ENCODE assay signal across 9 cellular contexts in genomic region chr1:227786673-227787512, GRCh38. TPM values are rescaled to one million over a fixed set of nuclear protein-coding genes. Genes with fewer than 3 reads are reported as not detected.
A peak's percentile ranks its signal among the peaks of the same experiment; 100 is the strongest.
DNase-seq lines count a peak whose midpoint lies in the region; ATAC-seq, FAIRE-seq and TF ChIP-seq lines count a peak whose summit lies in the region.
"Had no signal": no experiment of that assay in that cellular context is flagged by ENCODE, and none has a peak within 500 bp of the region (broad histone marks: within the 10 kb centered on the region; RNA-seq: fewer than 3 reads in every experiment).

No MANE protein-coding gene starts in this region.

- intact Hi-C loops in HepG2 (cut with micrococcal nuclease; ENCODE audit: unreplicated experiment) (no loop called here), thyroid gland (cut with DNase I) (no loop called here)

- H3K4me1 ChIP-seq in HepG2 (ENCODE audit: insufficient read depth, low read length) = peaks cover 24% of the 10 kb centered on the region
- H3K4me1 ChIP-seq in thyroid gland = peaks cover 19 to 22% of the 10 kb centered on the region in 2 donors

- ATAC-seq in HG03159 (IDR thresholded peaks at IDR 0.05; ENCODE audit: unreplicated experiment) (peak; percentile 3), HepG2 (peak; percentile 35), HG03457 (IDR thresholded peaks at IDR 0.05; ENCODE audit: unreplicated experiment) (no peak)

- 70% methylated on average over 23 of the region's 45 CpGs for WGBS in HepG2 (ENCODE audit: low lambda C conversion rate)
- 26 to 43% methylated on average over 22 to 41 of the region's 45 CpGs for WGBS in thyroid gland, 2 donors

- TF ChIP-seq POLR2A in HepG2 (IDR thresholded peaks at IDR 0.05; ENCODE audit: insufficient read depth in 1 of 2, low read depth in 2 of 2, low read length in 2 of 2) = no peak
- no peak for TF ChIP-seq POLR2A in thyroid gland (IDR thresholded peaks at IDR 0.05)

- peak overlapping the region; percentile 98 for H3K4me2 ChIP-seq in HepG2 (ENCODE audit: low read depth, low read length)

- CTCF ChIA-PET in HepG2 (lab: Yijun Ruan, JAX; ENCODE audit: low intra/inter-chr PET ratio, low total read pairs) = no interaction called here

- no peaks in the 10 kb centered on the region for H3K79me2 ChIP-seq in HepG2 (ENCODE audit: insufficient read depth, low read length)

- no peak for TF ChIP-seq RAD21 in HepG2 (CRISPR knock-in tag; IDR thresholded peaks at IDR 0.05)

- POLR2A ChIA-PET in HepG2 (lab: Yijun Ruan, JAX) = no interaction called here

- H3K27me3 ChIP-seq in brain microvascular endothelial cell (replicated peaks) = peaks cover 9% of the 10 kb centered on the region
- H3K27me3 ChIP-seq in HepG2 (ENCODE audit: control insufficient read depth in 1 of 2, insufficient read depth in 2 of 2, low read length in 2 of 2) = peaks cover 6 to 36% of the 10 kb centered on the region in 2 experiments; a peak in 4 of 5 replicates
- H3K27me3 ChIP-seq in thyroid gland = no peaks in the 10 kb centered on the region

- in situ Hi-C loops in brain microvascular endothelial cell (cut with HindIII; ENCODE audit: low pct_ligation_motif_present, low sequenced_read_pairs) = no loop called here
- in situ Hi-C loops in HepG2 (cut with HindIII; ENCODE audit: extremely low pct_ligation_motif_present, low pct_unique_long_range_greater_than_20kb) = no loop called here

- TF ChIP-seq EP300 in HepG2 (IDR thresholded peaks at IDR 0.05; ENCODE audit: low read depth in 2 of 2, low read length in 2 of 2) = no peak
- no peak for TF ChIP-seq EP300 in HepG2 (CRISPR knock-in tag; IDR thresholded peaks at IDR 0.05; ENCODE audit: borderline replicate concordance)

- H3K27ac ChIP-seq in brain microvascular endothelial cell (no peak overlapping the region), HepG2 (ENCODE audit: extremely low read length, insufficient read depth, low read length) (no peak overlapping the region), thyroid gland (peak overlapping the region in 1 of 3 donors; percentile 36)

- H3K9me3 ChIP-seq in HepG2 (ENCODE audit: low read length) = no peaks in the 10 kb centered on the region
- H3K9me3 ChIP-seq in thyroid gland = no peaks in the 10 kb centered on the region

- no peak for TF ChIP-seq CTCF in D721Med (IDR thresholded peaks at IDR 0.05; ENCODE audit: insufficient read depth, missing control alignments)
- TF ChIP-seq CTCF in brain microvascular endothelial cell (IDR thresholded peaks at IDR 0.05; ENCODE audit: low read depth, low read length, missing control alignments) = no peak
- no peak for TF ChIP-seq CTCF in HepG2 (CRISPR knock-in tag; IDR thresholded peaks at IDR 0.05)
- no peak for TF ChIP-seq CTCF in thyroid gland (IDR thresholded peaks at IDR 0.05)

- H4K20me1 ChIP-seq in HepG2 (ENCODE audit: insufficient read depth, low read length) = no peaks in the 10 kb centered on the region

- H3K9ac ChIP-seq in HepG2 (ENCODE audit: insufficient read depth, low read depth, low read length) = 0 out of 2 replicates have a peak overlapping the region, but pooled peaks have one; percentile 47

- no peak overlapping the region for H2AFZ ChIP-seq in HepG2 (ENCODE audit: low read length)

- peak; percentile 16 for DNase-seq in D721Med (ENCODE audit: insufficient read length, low spot score)
- DNase-seq in brain microvascular endothelial cell = no peak
- no peak for DNase-seq in HepG2 (ENCODE audit: low spot score)
- DNase-seq in thyroid gland = peak; percentile 27 to 39
- DNase-seq in NCI-H1092 treated with DMSO at 0.1 percent for 48 hours (lab: John Stamatoyannopoulos, UW) = no peak
- DNase-seq in activated CD4-positive, CD25-positive, alpha-beta regulatory T cell treated with anti-CD3 and anti-CD28 coated beads, Interleukin-2, amount 50 U/mL, for 72 hours = no peak

- H3K4me3 ChIP-seq in brain microvascular endothelial cell (ENCODE audit: low read depth, low read length) = peak overlapping the region; percentile 48
- peak overlapping the region; percentile 53 to 72 (median 53) for H3K4me3 ChIP-seq in HepG2 (replicated peaks in 1 of 3; ENCODE audit: insufficient read depth in 1 of 3, low read depth in 2 of 3, low read length in 3 of 3)
- peak overlapping the region; percentile 47 to 80 (median 52) for H3K4me3 ChIP-seq in thyroid gland (replicated peaks in 1 of 3)

- FAIRE-seq in D721Med (lab: Jason Lieb, UNC) (no peak), HepG2 (lab: Jason Lieb, UNC) (no peak)

- BruUV-seq in HepG2 (replicated peaks; lab: Mats Ljungman, UMichigan) = no TSS peak

- H3K36me3 ChIP-seq in brain microvascular endothelial cell (replicated peaks) (no peaks in the 10 kb centered on the region), HepG2 (replicated peaks in 1 of 2; ENCODE audit: control insufficient read depth in 1 of 2, insufficient read depth in 2 of 2, low read length in 2 of 2) (no peaks in the 10 kb centered on the region), thyroid gland (no peaks in the 10 kb centered on the region)

RNA-seq across cellular contexts. Expression of gene PRSS38, which starts 28.6 kb away (rescaled TPM):
- total RNA-seq in HepG2 (2016; rRNA removed; fragmentation: Illumina TruSeq; extraction: Trizol) = not detected in 2 replicates
- total RNA-seq in HepG2 (2016; cell fraction: cytosol; rRNA removed; fragmentation: Illumina TruSeq; extraction: Trizol; ENCODE audit: low read depth) = not detected in 2 replicates
- total RNA-seq in HepG2 (2016; cell fraction: insoluble cytoplasmic fraction; rRNA removed; fragmentation: Illumina TruSeq; extraction: Trizol) = not detected in 2 replicates
- not detected in 2 replicates for total RNA-seq in HepG2 (2016; cell fraction: membrane; rRNA removed; fragmentation: Illumina TruSeq; extraction: Trizol)
- total RNA-seq in HepG2 (2016; cell fraction: nucleus; rRNA removed; fragmentation: Illumina TruSeq; extraction: Trizol) = not detected in 2 replicates
- polyA plus RNA-seq in HepG2 (2011; rRNA removed) = not detected in 2 replicates
- polyA plus RNA-seq in HepG2 (2011; cell fraction: cytosol; rRNA removed) = not detected in 2 replicates
- not detected in 2 replicates for polyA plus RNA-seq in HepG2 (2011; cell fraction: nucleus; rRNA removed)
- not detected in 2 replicates for polyA plus RNA-seq in HepG2 (2012)
- polyA plus RNA-seq in HepG2 (2016; cell fraction: cytosol; fragmentation: Illumina TruSeq; extraction: Trizol; ENCODE audit: low read depth) = not detected in 2 replicates
- polyA plus RNA-seq in HepG2 (2016; cell fraction: insoluble cytoplasmic fraction; fragmentation: Illumina TruSeq; extraction: Trizol; ENCODE audit: low read depth) = not detected in 2 replicates
- polyA plus RNA-seq in HepG2 (2016; cell fraction: membrane; fragmentation: Illumina TruSeq; extraction: Trizol; ENCODE audit: low read depth) = not detected in 2 replicates
- not detected in 2 replicates for polyA plus RNA-seq in HepG2 (2016; cell fraction: nucleus; fragmentation: Illumina TruSeq; extraction: Trizol; ENCODE audit: insufficient read depth, low read depth)
- polyA minus RNA-seq in HepG2 (2011; rRNA and poly(A)+ RNA removed; ENCODE audit: low replicate concordance) = not detected in 2 replicates
- not detected in 2 replicates for polyA minus RNA-seq in HepG2 (2011; cell fraction: cytosol; rRNA and poly(A)+ RNA removed)
- not detected in 2 replicates for polyA minus RNA-seq in HepG2 (2011; cell fraction: nucleus; rRNA and poly(A)+ RNA removed)
- total RNA-seq in thyroid gland = not detected
- total RNA-seq: LHCN-M2 had no signal

RNA-seq across cellular contexts. Expression of gene SNAP47, which starts 51.7 kb away (rescaled TPM):
- total RNA-seq in HepG2 (2016; rRNA removed; fragmentation: Illumina TruSeq; extraction: Trizol) (25.1 and 25.8 TPM in 2 replicates), thyroid gland (10 to 100 TPM; 50.4 to 72.6 (median 65.0) TPM)
- total RNA-seq in HepG2 (2016; cell fraction: cytosol; rRNA removed; fragmentation: Illumina TruSeq; extraction: Trizol; ENCODE audit: low read depth) = 10.1 and 13.3 TPM in 2 replicates
- total RNA-seq in HepG2 (2016; cell fraction: insoluble cytoplasmic fraction; rRNA removed; fragmentation: Illumina TruSeq; extraction: Trizol) = 25.5 and 25.8 TPM in 2 replicates
- 17.9 and 18.3 TPM in 2 replicates for total RNA-seq in HepG2 (2016; cell fraction: membrane; rRNA removed; fragmentation: Illumina TruSeq; extraction: Trizol)
- total RNA-seq in HepG2 (2016; cell fraction: nucleus; rRNA removed; fragmentation: Illumina TruSeq; extraction: Trizol) = 20.5 and 21.5 TPM in 2 replicates
- 13.6 and 14.1 TPM in 2 replicates for polyA plus RNA-seq in HepG2 (2011; rRNA removed)
- polyA plus RNA-seq in HepG2 (2011; cell fraction: cytosol; rRNA removed) = 16.8 and 19.5 TPM in 2 replicates
- polyA plus RNA-seq in HepG2 (2011; cell fraction: nucleus; rRNA removed) = 19.8 and 20.7 TPM in 2 replicates
- 12.1 and 15.6 TPM in 2 replicates for polyA plus RNA-seq in HepG2 (2012)
- polyA plus RNA-seq in HepG2 (2016; cell fraction: cytosol; fragmentation: Illumina TruSeq; extraction: Trizol; ENCODE audit: low read depth) = 4.7 and 6.2 TPM in 2 replicates
- 19.4 and 24.0 TPM in 2 replicates for polyA plus RNA-seq in HepG2 (2016; cell fraction: insoluble cytoplasmic fraction; fragmentation: Illumina TruSeq; extraction: Trizol; ENCODE audit: low read depth)
- 10.9 and 11.7 TPM in 2 replicates for polyA plus RNA-seq in HepG2 (2016; cell fraction: membrane; fragmentation: Illumina TruSeq; extraction: Trizol; ENCODE audit: low read depth)
- polyA plus RNA-seq in HepG2 (2016; cell fraction: nucleus; fragmentation: Illumina TruSeq; extraction: Trizol; ENCODE audit: insufficient read depth, low read depth) = 19.3 and 22.0 TPM in 2 replicates
- polyA minus RNA-seq in HepG2 (2011; rRNA and poly(A)+ RNA removed; ENCODE audit: low replicate concordance) = 16.8 and 27.2 TPM in 2 replicates
- polyA minus RNA-seq in HepG2 (2011; cell fraction: cytosol; rRNA and poly(A)+ RNA removed) = 8.8 and 9.6 TPM in 2 replicates
- polyA minus RNA-seq in HepG2 (2011; cell fraction: nucleus; rRNA and poly(A)+ RNA removed) = 30.3 and 36.4 TPM in 2 replicates

RNA-seq across cellular contexts. Expression of gene JMJD4, which starts 51.8 kb away (rescaled TPM):
- total RNA-seq in HepG2 (2016; rRNA removed; fragmentation: Illumina TruSeq; extraction: Trizol) (23.0 and 29.0 TPM in 2 replicates), thyroid gland (10 to 100 TPM; 20.6 to 31.7 (median 28.8) TPM)
- total RNA-seq in HepG2 (2016; cell fraction: cytosol; rRNA removed; fragmentation: Illumina TruSeq; extraction: Trizol; ENCODE audit: low read depth) = 10.5 and 13.6 TPM in 2 replicates
- total RNA-seq in HepG2 (2016; cell fraction: insoluble cytoplasmic fraction; rRNA removed; fragmentation: Illumina TruSeq; extraction: Trizol) = 21.9 and 31.1 TPM in 2 replicates
- 18.8 and 21.7 TPM in 2 replicates for total RNA-seq in HepG2 (2016; cell fraction: membrane; rRNA removed; fragmentation: Illumina TruSeq; extraction: Trizol)
- 21.3 and 26.3 TPM in 2 replicates for total RNA-seq in HepG2 (2016; cell fraction: nucleus; rRNA removed; fragmentation: Illumina TruSeq; extraction: Trizol)
- polyA plus RNA-seq in HepG2 (2011; rRNA removed) = 10.2 and 17.3 TPM in 2 replicates
- 10.6 and 14.3 TPM in 2 replicates for polyA plus RNA-seq in HepG2 (2011; cell fraction: cytosol; rRNA removed)
- polyA plus RNA-seq in HepG2 (2011; cell fraction: nucleus; rRNA removed) = 44.8 and 46.2 TPM in 2 replicates
- polyA plus RNA-seq in HepG2 (2012) = 9.4 and 10.9 TPM in 2 replicates
- polyA plus RNA-seq in HepG2 (2016; cell fraction: cytosol; fragmentation: Illumina TruSeq; extraction: Trizol; ENCODE audit: low read depth) = 7.9 and 10.7 TPM in 2 replicates
- polyA plus RNA-seq in HepG2 (2016; cell fraction: insoluble cytoplasmic fraction; fragmentation: Illumina TruSeq; extraction: Trizol; ENCODE audit: low read depth) = 18.0 and 18.7 TPM in 2 replicates
- polyA plus RNA-seq in HepG2 (2016; cell fraction: membrane; fragmentation: Illumina TruSeq; extraction: Trizol; ENCODE audit: low read depth) = 11.6 and 12.6 TPM in 2 replicates
- polyA plus RNA-seq in HepG2 (2016; cell fraction: nucleus; fragmentation: Illumina TruSeq; extraction: Trizol; ENCODE audit: insufficient read depth, low read depth) = 23.9 and 25.0 TPM in 2 replicates
- 88.6 and 93.9 TPM in 2 replicates for polyA minus RNA-seq in HepG2 (2011; rRNA and poly(A)+ RNA removed; ENCODE audit: low replicate concordance)
- polyA minus RNA-seq in HepG2 (2011; cell fraction: cytosol; rRNA and poly(A)+ RNA removed) = 9.8 and 14.0 TPM in 2 replicates
- polyA minus RNA-seq in HepG2 (2011; cell fraction: nucleus; rRNA and poly(A)+ RNA removed) = 62.1 and 65.3 TPM in 2 replicates

Comparison
In these comparisons a context has a peak if more than half of its experiments do, and no peak if none do; other contexts are left out.
1. DNase-seq: peak in D721Med (single experiment) and thyroid gland (2 of 2); none in brain microvascular endothelial cell (single experiment), HepG2 (single experiment), NCI-H1092 treated with DMSO at 0.1 percent for 48 hours (single experiment) and activated CD4-positive, CD25-positive, alpha-beta regulatory T cell treated with anti-CD3 and anti-CD28 coated beads, Interleukin-2, amount 50 U/mL, for 72 hours (single experiment).
2. Peak in every context shown above with its lines, with median percentiles within 50 percentile points of each other: H3K4me3 ChIP-seq.